8 cellular contexts compared by ENCODE assay signal in genomic region chr9:35538361-35539234, GRCh38. TPM values are rescaled to one million over a fixed set of nuclear protein-coding genes. Genes with fewer than 3 reads are reported as not detected.
DNase-seq lines count a peak whose midpoint lies in the region; FAIRE-seq and TF ChIP-seq lines count a peak whose summit lies in the region.

No MANE protein-coding gene starts in this region.

- TF ChIP-seq CTCF in mammary epithelial cell (conservative IDR thresholded peaks at IDR 0.05 in 1 of 2, IDR thresholded peaks at IDR 0.05 in 1 of 2; ENCODE audit: extremely low read depth in 1 of 2, insufficient read depth in 1 of 2, low read depth in 1 of 2, low read length in 2 of 2) (no peak), sigmoid colon (IDR thresholded peaks at IDR 0.05) (no peak)

- FAIRE-seq in H54 (lab: Jason Lieb, UNC), result no peak

- H4K20me1 ChIP-seq in mammary epithelial cell (ENCODE audit: insufficient read depth, low read length), result no peaks in the 10 kb centered on the region

- H3K9me3 ChIP-seq in mammary epithelial cell (replicated peaks; ENCODE audit: insufficient read depth, low read length) (no peaks in the 10 kb centered on the region), iPS-20b (ENCODE audit: insufficient read depth, low read depth, low read length) (no peaks in the 10 kb centered on the region), sigmoid colon (no peaks in the 10 kb centered on the region)

- DNase-seq in H54 (ENCODE audit: insufficient read length, low spot score) (no peak), mammary epithelial cell (peak; percentile 37), sigmoid colon (peak; percentile 93), NCI-H2196 (lab: John Stamatoyannopoulos, UW; ENCODE audit: unreplicated experiment) (no peak), NCI-H2029 treated with DMSO at 0.1 percent for 48 hours (lab: John Stamatoyannopoulos, UW) (no peak), NCI-H2171 treated with DMSO at 0.1 percent for 48 hours (lab: John Stamatoyannopoulos, UW) (no peak)
- no peak for DNase-seq in activated effector memory CD4-positive, alpha-beta T cell treated with anti-CD3 and anti-CD28 coated beads, Interleukin-2, amount 50 U/mL, for 16 hours

- TF ChIP-seq POLR2A in H54 (IDR thresholded peaks at IDR 0.05; ENCODE audit: low read depth, low read length), result 0 out of 2 replicates have a peak, but pooled peaks have one; percentile 23
- TF ChIP-seq POLR2A in sigmoid colon (IDR thresholded peaks at IDR 0.05), result peak in 1 of 2 donors; percentile 29

- peaks cover 59% of the 10 kb centered on the region for H3K79me2 ChIP-seq in mammary epithelial cell (ENCODE audit: insufficient read depth, low read length)

- H3K27ac ChIP-seq in mammary epithelial cell (ENCODE audit: insufficient read depth, low read depth, low read length) (no peak overlapping the region), iPS-20b (ENCODE audit: low read length) (no peak overlapping the region), sigmoid colon (peak overlapping the region; percentile 86 to 94 (median 88))

- H3K4me1 ChIP-seq in mammary epithelial cell (ENCODE audit: insufficient read depth, low read length) (peaks cover 20% of the 10 kb centered on the region), iPS-20b (ENCODE audit: insufficient read depth, low read length) (peaks cover 15% of the 10 kb centered on the region), sigmoid colon (peaks cover 0 to 75% (median 66%) of the 10 kb centered on the region in 4 donors)

- TSS peak; percentile 44 for BruUV-seq in mammary epithelial cell (replicated peaks; lab: Mats Ljungman, UMichigan)

- CTCF ChIA-PET in mammary epithelial cell (lab: Charles Lee; ENCODE audit: low non-redundant PET), result interaction anchor here (0.5 to 0.6 kb wide), 2 partner anchors 135 to 427 kb away, joined by 3 to 5 read pairs; partner anchors contain the start of gene CA9

- peak overlapping the region; percentile 83 for H3K4me2 ChIP-seq in mammary epithelial cell (ENCODE audit: insufficient read depth, low read depth, low read length)

- in situ Hi-C loops in mammary epithelial cell (cut with MboI; ENCODE audit: low sequenced_read_pairs in 2 of 2), result no loop called here

- H3K9ac ChIP-seq in mammary epithelial cell (ENCODE audit: insufficient read depth, low read length) (peak overlapping the region; percentile 36), iPS-20b (ENCODE audit: low read depth, low read length) (peak overlapping the region; percentile 69; the same call in 1 of the 2 replicates)

- peak overlapping the region in 2 of 3 experiments; percentile 19 to 41 for H3K4me3 ChIP-seq in mammary epithelial cell (replicated peaks in 1 of 3; ENCODE audit: insufficient read depth in 1 of 3, low read depth in 2 of 3, low read length in 3 of 3)
- peak overlapping the region; percentile 74 for H3K4me3 ChIP-seq in iPS-20b (ENCODE audit: low read length)
- peak overlapping the region; percentile 22 to 52 (median 44) for H3K4me3 ChIP-seq in sigmoid colon

- intact Hi-C loops in mammary epithelial cell (cut with micrococcal nuclease) (loop anchor here (1.0 kb wide), 1 partner anchor 20 kb away; no protein-coding TSS in a partner anchor), sigmoid colon (cut with DNase I) (loop anchor here (5.0 kb wide), 1 partner anchor 46 kb away; the partner anchor contains the start of gene RUSC2)

- 9% methylated on average over 13 of the region's 18 CpGs for WGBS in mammary epithelial cell (ENCODE audit: low coverage, missing lambda C conversion rate)
- WGBS in sigmoid colon, 2 donors, result 57 to 80% methylated on average over 18 of the region's 18 CpGs

- H3K27me3 ChIP-seq in mammary epithelial cell (ENCODE audit: insufficient read depth, low read length) (no peaks in the 10 kb centered on the region), iPS-20b (ENCODE audit: insufficient read depth, low read length) (no peaks in the 10 kb centered on the region), sigmoid colon (no peaks in the 10 kb centered on the region)

- dilution Hi-C loops in mammary epithelial cell (cut with HindIII; ENCODE audit: low sequenced_read_pairs), result no loop called here

- peak in 1 of 4 donors; percentile 3 for TF ChIP-seq EP300 in sigmoid colon (IDR thresholded peaks at IDR 0.05)

- H2AFZ ChIP-seq in mammary epithelial cell (ENCODE audit: low read depth, low read length), result peak overlapping the region; percentile 84

- H3K36me3 ChIP-seq in mammary epithelial cell (ENCODE audit: insufficient read depth, low read length) (no peaks in the 10 kb centered on the region), iPS-20b (ENCODE audit: insufficient read depth, low read depth, low read length) (no peaks in the 10 kb centered on the region), sigmoid colon (no peaks in the 10 kb centered on the region)

RNA-seq across cellular contexts. Expression of gene RUSC2, which starts 48.7 kb away (rescaled TPM):
- total RNA-seq in mammary epithelial cell (10 to 100 TPM; 27.3 to 30.0 TPM), sigmoid colon (10 to 100 TPM; 30.9 to 47.1 (median 43.4) TPM)
- polyA plus RNA-seq in mammary epithelial cell (8.6 TPM), sigmoid colon (1 to 10 TPM in 2 of 3 donors, under 1 TPM in 1; 0.92 to 5.6 (median 1.2) TPM)
- 14.2 TPM for polyA minus RNA-seq in mammary epithelial cell

Comparison
In these comparisons a context has a peak if more than half of its experiments do, and no peak if none do; other contexts are left out.
1. DNase-seq: peak in mammary epithelial cell (single experiment) and sigmoid colon (single experiment); none in H54 (single experiment), NCI-H2196 (single experiment), NCI-H2029 treated with DMSO at 0.1 percent for 48 hours (single experiment), activated effector memory CD4-positive, alpha-beta T cell treated with anti-CD3 and anti-CD28 coated beads, Interleukin-2, amount 50 U/mL, for 16 hours (single experiment) and NCI-H2171 treated with DMSO at 0.1 percent for 48 hours (single experiment).
2. H3K27ac ChIP-seq: peak in sigmoid colon (4 of 4); none in mammary epithelial cell (single experiment) and iPS-20b (single experiment).
3. Peak in every context shown above with its lines, with median percentiles within 50 percentile points of each other: H3K4me3 ChIP-seq.